ENCODE assay signal across 1 cellular context in genomic region chr5:76608833-76609232, GRCh38.
TF ChIP-seq lines count a peak whose summit lies in the region.

No MANE protein-coding gene starts in this region.

TF ChIP-seq in K562, 482 proteins besides CTCF, POLR2A, EP300 and RAD21 (continued from another document):
- TF ChIP-seq ZMIZ1 (IDR thresholded peaks at IDR 0.05; ENCODE audit: low read depth in 2 of 2, low read length in 2 of 2) (no peak), ZNF197 (CRISPR knock-in tag; IDR thresholded peaks at IDR 0.05; ENCODE audit: low read depth) (no peak), ZFPM2 (CRISPR knock-in tag; IDR thresholded peaks at IDR 0.05) (no peak), DPF2 (IDR thresholded peaks at IDR 0.05) (no peak), SPI1 (IDR thresholded peaks at IDR 0.05; ENCODE audit: borderline replicate concordance, low read depth, low read length) (peak; percentile 49; the same call in 1 of the 2 replicates), ELF1 (tag; IDR thresholded peaks at IDR 0.05) (no peak), HCFC1 (IDR thresholded peaks at IDR 0.05; ENCODE audit: low read depth, low read length) (no peak), REST (CRISPR knock-in tag; IDR thresholded peaks at IDR 0.05; ENCODE audit: low read depth) (no peak), CBX5 (IDR thresholded peaks at IDR 0.05; ENCODE audit: borderline replicate concordance, low read depth) (no peak), ETS1 (conservative IDR thresholded peaks at IDR 0.05; ENCODE audit: control insufficient read depth, low read depth, low read length) (no peak), CTBP1 (IDR thresholded peaks at IDR 0.05; ENCODE audit: borderline replicate concordance) (no peak), PTTG1 (tag; IDR thresholded peaks at IDR 0.05; ENCODE audit: low read depth) (no peak), ARID3A (IDR thresholded peaks at IDR 0.05; ENCODE audit: borderline replicate concordance, low read depth, low read length) (no peak), NCOA1 (IDR thresholded peaks at IDR 0.05; ENCODE audit: low read depth) (0 out of 2 replicates have a peak, but pooled peaks have one; percentile 27), ZNF124 (CRISPR knock-in tag; IDR thresholded peaks at IDR 0.05) (no peak), MCM7 (IDR thresholded peaks at IDR 0.05) (no peak), MAFK (IDR thresholded peaks at IDR 0.05; ENCODE audit: low read length) (0 out of 2 replicates have a peak, but pooled peaks have one; percentile 9), MEIS2 (IDR thresholded peaks at IDR 0.05; ENCODE audit: partially characterized antibody) (peak; percentile 10), HINFP (tag; conservative IDR thresholded peaks at IDR 0.05; ENCODE audit: low read depth) (no peak), ZNF253 (CRISPR knock-in tag; conservative IDR thresholded peaks at IDR 0.05) (no peak), CHD2 (IDR thresholded peaks at IDR 0.05; ENCODE audit: low read depth, low read length) (no peak), TGIF2 (CRISPR knock-in tag; IDR thresholded peaks at IDR 0.05) (no peak), POLR2G (IDR thresholded peaks at IDR 0.05; ENCODE audit: low read depth, low read length) (no peak), ATF7 (IDR thresholded peaks at IDR 0.05) (peak; percentile 97), MAFG (tag; conservative IDR thresholded peaks at IDR 0.05) (0 out of 2 replicates have a peak, but pooled peaks have one; percentile 17), PATZ1 (CRISPR knock-in tag; IDR thresholded peaks at IDR 0.05; ENCODE audit: borderline replicate concordance) (no peak), MTF1 (CRISPR knock-in tag; IDR thresholded peaks at IDR 0.05; ENCODE audit: borderline replicate concordance) (no peak), ZNF507 (tag; conservative IDR thresholded peaks at IDR 0.05) (no peak), ARID1B (IDR thresholded peaks at IDR 0.05) (0 out of 2 replicates have a peak, but pooled peaks have one; percentile 13), ZNF655 (CRISPR knock-in tag; IDR thresholded peaks at IDR 0.05) (no peak), SREBF2 (CRISPR knock-in tag; IDR thresholded peaks at IDR 0.05) (no peak), KAT8 (IDR thresholded peaks at IDR 0.05; ENCODE audit: low read depth) (no peak), ARID3B (CRISPR knock-in tag; IDR thresholded peaks at IDR 0.05; ENCODE audit: borderline replicate concordance) (no peak), ZNF175 (CRISPR knock-in tag; IDR thresholded peaks at IDR 0.05; ENCODE audit: low read depth) (0 out of 2 replicates have a peak, but pooled peaks have one; percentile 44), COPS2 (conservative IDR thresholded peaks at IDR 0.05) (no peak), SIRT6 (IDR thresholded peaks at IDR 0.05; ENCODE audit: low read depth, low read length) (no peak), CREM (IDR thresholded peaks at IDR 0.05; ENCODE audit: low read depth) (peak; percentile 86), U2AF1 (optimal IDR thresholded peaks at IDR 0.05; ENCODE audit: low read depth, low read length) (no peak), PTRF (tag; IDR thresholded peaks at IDR 0.05) (no peak), C11orf30 (IDR thresholded peaks at IDR 0.05; ENCODE audit: low read depth) (peak; percentile 40), TEAD2 (tag; IDR thresholded peaks at IDR 0.05) (no peak)
